In genomic region chr6:157433678-157434081, GRCh38 we compare ENCODE assay signal across 20 cellular contexts. TPM values are rescaled to one million over a fixed set of nuclear protein-coding genes. Genes with fewer than 3 reads are reported as not detected.
DNase-seq lines count a peak whose midpoint lies in the region; ATAC-seq, FAIRE-seq and TF ChIP-seq lines count a peak whose summit lies in the region.
"Had no signal": no experiment of that assay in that cellular context is flagged by ENCODE, and none has a peak within 500 bp of the region (broad histone marks: within the 10 kb centered on the region; RNA-seq: fewer than 3 reads in every experiment).

No MANE protein-coding gene starts in this region.

- H3K36me3 Mint-ChIP-seq in Calu3 (ENCODE audit: insufficient read depth, unreplicated experiment): no peaks in the 10 kb centered on the region

- TF ChIP-seq CTCF in WERI-Rb-1 (IDR thresholded peaks at IDR 0.05; ENCODE audit: low read depth, low read length) (no peak), Calu3 (IDR thresholded peaks at IDR 0.05; ENCODE audit: unreplicated experiment) (no peak)

- no peaks in the 10 kb centered on the region for H3K9me3 Mint-ChIP-seq in Calu3 (ENCODE audit: low read depth, unreplicated experiment)
- H3K9me3 Mint-ChIP-seq: CD4-positive, alpha-beta T cell had no signal

- peak overlapping the region; percentile 35 for H3K27ac ChIP-seq in WERI-Rb-1
- H3K27ac ChIP-seq in small intestine (ENCODE audit: low read depth in 1 of 2, low read length in 1 of 2): no peak overlapping the region
- no peak overlapping the region for H3K27ac ChIP-seq in Karpas-422 (ENCODE audit: low read length)
- H3K27ac ChIP-seq: A549 had no signal

- H3K4me1 Mint-ChIP-seq in Calu3 (ENCODE audit: low read depth, unreplicated experiment): peaks cover 8% of the 10 kb centered on the region

- DNase-seq in WERI-Rb-1: no peak
- DNase-seq in cardiac septum (ENCODE audit: low spot score): peak; percentile 75
- DNase-seq in left colon: peak in 1 of 2 donors; percentile 33
- DNase-seq in small intestine: peak; percentile 12
- no peak for DNase-seq in NCI-H2171 (lab: John Stamatoyannopoulos, UW)
- no peak for DNase-seq in Calu3
- DNase-seq in Karpas-422: no peak
- DNase-seq: Caco-2; CD4-positive, alpha-beta T cell; DMS153; NCI-H1048; NCI-H146; NCI-H2081; SHP77; SK-N-SH had no signal

- H3K27me3 ChIP-seq in WERI-Rb-1 (ENCODE audit: insufficient read depth, low read depth, severe bottlenecking) (no peaks in the 10 kb centered on the region), small intestine (ENCODE audit: control insufficient read depth in 2 of 2, insufficient read depth in 2 of 2, low read length in 2 of 2) (no peaks in the 10 kb centered on the region), Karpas-422 (ENCODE audit: low read length) (no peaks in the 10 kb centered on the region)

- H3K79me2 ChIP-seq in Karpas-422 (ENCODE audit: low read length): no peaks in the 10 kb centered on the region

- H3K27ac Mint-ChIP-seq in Calu3 (ENCODE audit: unreplicated experiment): no peak overlapping the region
- H3K27ac Mint-ChIP-seq: CD4-positive, alpha-beta T cell had no signal

- intact Hi-C loops in cardiac septum (cut with DNase I): loop anchor here (5.0 kb wide), 2 partner anchors 51 to 106 kb away; partner anchors contain the start of gene ZDHHC14
- intact Hi-C loops in left colon (cut with DNase I, micrococcal nuclease): no loop called here
- intact Hi-C loops in Calu3 (cut with micrococcal nuclease; ENCODE audit: unreplicated experiment): no loop called here

- peak; percentile 90 for ATAC-seq in left colon
- no peak for ATAC-seq in HG03342 (IDR thresholded peaks at IDR 0.05; ENCODE audit: unreplicated experiment)
- ATAC-seq: A549, GM12878 had no signal

- H3K4me1 ChIP-seq in small intestine (ENCODE audit: control insufficient read depth in 2 of 2, insufficient read depth in 1 of 2, low read depth in 1 of 2, low read length in 1 of 2): no peaks in the 10 kb centered on the region
- H3K4me1 ChIP-seq in Karpas-422 (ENCODE audit: low read length): no peaks in the 10 kb centered on the region

- no peak overlapping the region for H3K4me3 ChIP-seq in WERI-Rb-1 (ENCODE audit: low read depth, low read length)
- no peak overlapping the region for H3K4me3 ChIP-seq in small intestine (ENCODE audit: low read depth in 1 of 2, low read length in 2 of 2)
- H3K4me3 ChIP-seq in Karpas-422 (ENCODE audit: low read length): no peak overlapping the region
- H3K4me3 ChIP-seq: A549, GM12878 had no signal

- no peaks in the 10 kb centered on the region for H3K36me3 ChIP-seq in WERI-Rb-1
- no peaks in the 10 kb centered on the region for H3K36me3 ChIP-seq in small intestine (ENCODE audit: control insufficient read depth in 2 of 2, insufficient read depth in 2 of 2, low read length in 2 of 2)
- H3K36me3 ChIP-seq in Karpas-422 (ENCODE audit: insufficient read depth, low read length): no peaks in the 10 kb centered on the region

- H3K4me3 Mint-ChIP-seq in Calu3 (ENCODE audit: low read depth, unreplicated experiment): no peak overlapping the region
- H3K4me3 Mint-ChIP-seq: CD4-positive, alpha-beta T cell had no signal

- no peak overlapping the region for H2AFZ ChIP-seq in Karpas-422 (ENCODE audit: low read length)

- no peak for FAIRE-seq in small intestine (lab: Jason Lieb, UNC)
- FAIRE-seq: A549, GM12878, GM18507, RCC 7860 had no signal

- H4K20me1 ChIP-seq in Karpas-422 (ENCODE audit: insufficient read depth, low read depth, low read length): no peaks in the 10 kb centered on the region

- 86 to 96% (median 91%) methylated on average over 3 of the region's 3 CpGs for WGBS in small intestine, 3 donors

- no peaks in the 10 kb centered on the region for H3K27me3 Mint-ChIP-seq in Calu3 (ENCODE audit: unreplicated experiment)
- H3K27me3 Mint-ChIP-seq: CD4-positive, alpha-beta T cell had no signal

- H3K9me3 ChIP-seq in WERI-Rb-1 (ENCODE audit: severe bottlenecking) (no peaks in the 10 kb centered on the region), small intestine (ENCODE audit: control insufficient read depth, low read depth) (no peaks in the 10 kb centered on the region), Karpas-422 (ENCODE audit: low read length) (no peaks in the 10 kb centered on the region)
- H3K9me3 ChIP-seq: A549, Caco-2, SK-N-SH had no signal

- CTCF ChIA-PET in Calu3 (lab: Charles Lee): no interaction called here

- no TSS peak for BruUV-seq in Calu3 (replicated peaks; lab: Mats Ljungman, UMichigan)

- H3K9me2 ChIP-seq in Karpas-422 (replicated peaks; ENCODE audit: insufficient read depth, low read length): no peaks in the 10 kb centered on the region
- H3K9me2 ChIP-seq: SK-N-SH had no signal

- H3K4me2 ChIP-seq in Karpas-422 (ENCODE audit: low read depth, low read length, poor library complexity, severe bottlenecking): no peak overlapping the region
- H3K4me2 ChIP-seq: A549, SK-N-SH had no signal

- no peak overlapping the region for H3K9ac ChIP-seq in Karpas-422 (ENCODE audit: low read length)
- H3K9ac ChIP-seq: SK-N-SH had no signal

RNA-seq across cellular contexts. Expression of gene ZDHHC14, which starts 52.7 kb away (rescaled TPM):
- total RNA-seq in cardiac septum: 26.1 TPM
- 10 to 100 TPM in 1 of 2 donors, 1 to 10 TPM in 1; 8.8 to 11.6 TPM for total RNA-seq in left colon
- polyA plus RNA-seq in small intestine: 10 to 100 TPM in 1 of 3 donors, 1 to 10 TPM in 2; 3.4 to 11.9 (median 8.6) TPM
- total RNA-seq in Calu3 (2022): 17.3 and 18.6 TPM in 2 replicates
- 0.18 and 1.1 TPM in 2 replicates for total RNA-seq in Karpas-422 (2014; rRNA removed; shearing (Covaris generic); ENCODE audit: low replicate concordance)

Comparison
In these comparisons a context has a peak if more than half of its experiments do, and no peak if none do; other contexts are left out.
1. DNase-seq: peak in cardiac septum (single experiment) and small intestine (single experiment); none in WERI-Rb-1 (single experiment), NCI-H2171 (single experiment), Calu3 (single experiment) and Karpas-422 (single experiment).